Comparison of ENCODE assay signal across 28 cellular contexts in genomic region chr2:129069875-129070594, GRCh38.
DNase-seq lines count a peak whose midpoint lies in the region; ATAC-seq and TF ChIP-seq lines count a peak whose summit lies in the region.
"Had no signal": no experiment of that assay in that cellular context is flagged by ENCODE, and none has a peak within 500 bp of the region (broad histone marks: within the 10 kb centered on the region; RNA-seq: fewer than 3 reads in every experiment).

No MANE protein-coding gene starts in this region.

- POLR2A ChIA-PET in naive thymus-derived CD4-positive, alpha-beta T cell (lab: Charles Lee), result no interaction called here

- no peaks in the 10 kb centered on the region for H3K9me3 Mint-ChIP-seq in naive thymus-derived CD4-positive, alpha-beta T cell
- H3K9me3 Mint-ChIP-seq in effector memory CD8-positive, alpha-beta T cell, result no peaks in the 10 kb centered on the region
- H3K9me3 Mint-ChIP-seq: activated CD4-positive, alpha-beta T cell treated with anti-CD3 and anti-CD28 coated beads, Interleukin-2, amount 10 ng/mL, durations not matched to agents 7 days and 5 days; activated naive CD8-positive, alpha-beta T cell treated with anti-CD3 and anti-CD28 coated beads, Interleukin-2, amount 10 ng/mL, durations not matched to agents 7 days and 5 days; activated T-cell treated with anti-CD3 and anti-CD28 coated beads, Interleukin-2, amount 50 U/mL, for 24 hours; dendritic cell treated with granulocyte-macrophage colony-stimulating factor and Interleukin-4, amounts not matched to agents 40 ng/mL and 50 ng/mL, for 4 days; stimulated activated naive B cell treated with anti-CD40 and anti-IgM and Interleukin-4, amounts not matched to agents 10 μg/mL and 1 μg/mL and 100 μg/mL, for 72 hours had no signal

- H3K4me1 ChIP-seq in hepatocyte (ENCODE audit: insufficient read depth) (no peaks in the 10 kb centered on the region), prostate gland (replicated peaks) (no peaks in the 10 kb centered on the region)
- H3K4me1 ChIP-seq in naive thymus-derived CD4-positive, alpha-beta T cell (ENCODE audit: control insufficient read depth in 2 of 2, insufficient read depth in 2 of 2, low read length in 2 of 2), result no peaks in the 10 kb centered on the region
- H3K4me1 ChIP-seq: ascending aorta, gastrocnemius medialis, testis had no signal

- no peak for ATAC-seq in naive thymus-derived CD4-positive, alpha-beta T cell
- ATAC-seq in effector memory CD8-positive, alpha-beta T cell (replicated peaks), result no peak
- ATAC-seq: gastrocnemius medialis, sciatic nerve had no signal

- TF ChIP-seq POLR2A in prostate gland (IDR thresholded peaks at IDR 0.05), result no peak

- H3K27me3 ChIP-seq in hepatocyte (no peaks in the 10 kb centered on the region), prostate gland (replicated peaks; ENCODE audit: insufficient read depth) (no peaks in the 10 kb centered on the region)
- no peaks in the 10 kb centered on the region for H3K27me3 ChIP-seq in naive thymus-derived CD4-positive, alpha-beta T cell (ENCODE audit: control insufficient read depth in 2 of 2, insufficient read depth in 2 of 2, low read length in 2 of 2)
- H3K27me3 ChIP-seq: ascending aorta, gastrocnemius medialis, ovary, testis had no signal

- no peak overlapping the region for H3K4me3 Mint-ChIP-seq in naive thymus-derived CD4-positive, alpha-beta T cell
- H3K4me3 Mint-ChIP-seq in effector memory CD8-positive, alpha-beta T cell, result no peak overlapping the region
- H3K4me3 Mint-ChIP-seq: activated CD4-positive, alpha-beta T cell treated with anti-CD3 and anti-CD28 coated beads, Interleukin-2, amount 10 ng/mL, durations not matched to agents 7 days and 5 days; activated naive CD8-positive, alpha-beta T cell treated with anti-CD3 and anti-CD28 coated beads, Interleukin-2, amount 10 ng/mL, durations not matched to agents 7 days and 5 days; activated T-cell treated with anti-CD3 and anti-CD28 coated beads, Interleukin-2, amount 50 U/mL, for 24 hours; CD14-positive monocyte; dendritic cell treated with granulocyte-macrophage colony-stimulating factor and Interleukin-4, amounts not matched to agents 40 ng/mL and 50 ng/mL, for 4 days; stimulated activated naive B cell treated with anti-CD40 and anti-IgM and Interleukin-4, amounts not matched to agents 10 μg/mL and 1 μg/mL and 100 μg/mL, for 72 hours had no signal

- H3K27ac ChIP-seq in hepatocyte, result no peak overlapping the region
- H3K27ac ChIP-seq in prostate gland, result no peak overlapping the region
- H3K27ac ChIP-seq in naive thymus-derived CD4-positive, alpha-beta T cell (ENCODE audit: low read depth, low read length), result no peak overlapping the region
- H3K27ac ChIP-seq: 22Rv1, ascending aorta, gastrocnemius medialis, GM23248, ovary, testis had no signal

- H3K4me1 Mint-ChIP-seq in naive thymus-derived CD4-positive, alpha-beta T cell, result no peaks in the 10 kb centered on the region
- H3K4me1 Mint-ChIP-seq in effector memory CD8-positive, alpha-beta T cell (ENCODE audit: low read depth in 2 of 2), result no peaks in the 10 kb centered on the region
- H3K4me1 Mint-ChIP-seq: activated CD4-positive, alpha-beta T cell treated with anti-CD3 and anti-CD28 coated beads, Interleukin-2, amount 10 ng/mL, durations not matched to agents 7 days and 5 days; activated naive CD8-positive, alpha-beta T cell treated with anti-CD3 and anti-CD28 coated beads, Interleukin-2, amount 10 ng/mL, durations not matched to agents 7 days and 5 days; CD14-positive monocyte; stimulated activated naive B cell treated with anti-CD40 and anti-IgM and Interleukin-4, amounts not matched to agents 10 μg/mL and 1 μg/mL and 100 μg/mL, for 72 hours had no signal

- H3K36me3 ChIP-seq in hepatocyte (replicated peaks; ENCODE audit: insufficient read depth, low read depth) (no peaks in the 10 kb centered on the region), prostate gland (no peaks in the 10 kb centered on the region)
- no peaks in the 10 kb centered on the region for H3K36me3 ChIP-seq in naive thymus-derived CD4-positive, alpha-beta T cell (ENCODE audit: control insufficient read depth in 2 of 3, insufficient read depth in 3 of 3, low read length in 3 of 3)
- H3K36me3 ChIP-seq: ascending aorta, gastrocnemius medialis, ovary had no signal

- CTCF ChIA-PET in naive thymus-derived CD4-positive, alpha-beta T cell (lab: Charles Lee), result no interaction called here

- no peaks in the 10 kb centered on the region for H3K36me3 Mint-ChIP-seq in naive thymus-derived CD4-positive, alpha-beta T cell
- no peaks in the 10 kb centered on the region for H3K36me3 Mint-ChIP-seq in effector memory CD8-positive, alpha-beta T cell (ENCODE audit: insufficient read depth)
- H3K36me3 Mint-ChIP-seq: activated naive CD8-positive, alpha-beta T cell treated with anti-CD3 and anti-CD28 coated beads, Interleukin-2, amount 10 ng/mL, durations not matched to agents 7 days and 5 days; CD14-positive monocyte; stimulated activated naive B cell treated with anti-CD40 and anti-IgM and Interleukin-4, amounts not matched to agents 10 μg/mL and 1 μg/mL and 100 μg/mL, for 72 hours had no signal

- no peaks in the 10 kb centered on the region for H3K9me3 ChIP-seq in hepatocyte (ENCODE audit: low read depth)
- H3K9me3 ChIP-seq in prostate gland, result no peaks in the 10 kb centered on the region
- no peaks in the 10 kb centered on the region for H3K9me3 ChIP-seq in naive thymus-derived CD4-positive, alpha-beta T cell (ENCODE audit: control insufficient read depth in 2 of 3, low read length in 3 of 3)
- H3K9me3 ChIP-seq: ascending aorta, gastrocnemius medialis, ovary, testis had no signal

- H3K4me3 ChIP-seq in hepatocyte (no peak overlapping the region), prostate gland (no peak overlapping the region)
- no peak overlapping the region for H3K4me3 ChIP-seq in naive thymus-derived CD4-positive, alpha-beta T cell (ENCODE audit: low read length)
- H3K4me3 ChIP-seq: ascending aorta, gastrocnemius medialis, GM23248, ovary, testis had no signal

- no peaks in the 10 kb centered on the region for H3K79me2 ChIP-seq in hepatocyte

- 84% methylated on average over 12 of the region's 12 CpGs for WGBS in hepatocyte (ENCODE audit: low lambda C conversion rate, missing lambda C conversion rate)
- WGBS in prostate gland, result 73% methylated on average over 12 of the region's 12 CpGs

- no peak overlapping the region for H3K4me2 ChIP-seq in hepatocyte

- TF ChIP-seq CTCF in hepatocyte (IDR thresholded peaks at IDR 0.05; ENCODE audit: poor library complexity) (no peak), prostate gland (IDR thresholded peaks at IDR 0.05) (no peak)

- H3K9me2 ChIP-seq in hepatocyte (replicated peaks; ENCODE audit: insufficient read depth), result no peaks in the 10 kb centered on the region

- DNase-seq in DMS53 (lab: John Stamatoyannopoulos, UW), result peak; percentile 23
- no peak for DNase-seq in DMS53 treated with DMSO at 0.1 percent for 48 hours (lab: John Stamatoyannopoulos, UW; ENCODE audit: unreplicated experiment)
- DNase-seq in SHP77 (lab: John Stamatoyannopoulos, UW), result peak; percentile 46 to 56
- DNase-seq in hepatocyte (ENCODE audit: low spot score), result peak; percentile 40
- peak; percentile 80 for DNase-seq in prostate gland (ENCODE audit: low spot score)
- DNase-seq in naive thymus-derived CD4-positive, alpha-beta T cell, result no peak
- no peak for DNase-seq in effector memory CD8-positive, alpha-beta T cell
- DNase-seq in OCI-M2 (lab: John Stamatoyannopoulos, UW; ENCODE audit: unreplicated experiment), result no peak
- DNase-seq: activated CD4-positive, alpha-beta T cell treated with anti-CD3 and anti-CD28 coated beads, Interleukin-2, amount 10 ng/mL, durations not matched to agents 7 days and 5 days; activated gamma-delta T cell; activated naive CD8-positive, alpha-beta T cell treated with anti-CD3 and anti-CD28 coated beads, Interleukin-2, amount 10 ng/mL, durations not matched to agents 7 days and 5 days; activated T-cell treated with anti-CD3 and anti-CD28 coated beads, Interleukin-2, amount 50 U/mL, for 24 hours; central memory CD4-positive, alpha-beta T cell; gastrocnemius medialis; GM23248; hypothalamus; NCI-H1048; NCI-H187 treated with DMSO at 0.1 percent for 48 hours; NCI-H82; ovary; stimulated activated CD4-positive, alpha-beta T cell treated with anti-CD3 and anti-CD28 coated beads, Interleukin-4, amount 100 ng/mL, for 4 hours; stimulated activated naive B cell treated with anti-CD40 and anti-IgM and Interleukin-4, amounts not matched to agents 10 μg/mL and 1 μg/mL and 100 μg/mL, for 72 hours; testis had no signal

- H4K20me1 ChIP-seq in hepatocyte (ENCODE audit: insufficient read depth, poor library complexity, severe bottlenecking), result no peaks in the 10 kb centered on the region

- intact Hi-C loops in prostate gland (cut with DNase I), result no loop called here
- intact Hi-C loops in naive thymus-derived CD4-positive, alpha-beta T cell (cut with micrococcal nuclease), result no loop called here

- no peak overlapping the region for H2AFZ ChIP-seq in hepatocyte
- H2AFZ ChIP-seq: GM23248 had no signal

- no peak overlapping the region for H3K27ac Mint-ChIP-seq in naive thymus-derived CD4-positive, alpha-beta T cell
- H3K27ac Mint-ChIP-seq in effector memory CD8-positive, alpha-beta T cell, result no peak overlapping the region
- H3K27ac Mint-ChIP-seq: activated CD4-positive, alpha-beta T cell treated with anti-CD3 and anti-CD28 coated beads, Interleukin-2, amount 10 ng/mL, durations not matched to agents 7 days and 5 days; activated naive CD8-positive, alpha-beta T cell treated with anti-CD3 and anti-CD28 coated beads, Interleukin-2, amount 10 ng/mL, durations not matched to agents 7 days and 5 days; activated T-cell treated with anti-CD3 and anti-CD28 coated beads, Interleukin-2, amount 50 U/mL, for 24 hours; CD14-positive monocyte; dendritic cell treated with granulocyte-macrophage colony-stimulating factor and Interleukin-4, amounts not matched to agents 40 ng/mL and 50 ng/mL, for 4 days; stimulated activated naive B cell treated with anti-CD40 and anti-IgM and Interleukin-4, amounts not matched to agents 10 μg/mL and 1 μg/mL and 100 μg/mL, for 72 hours had no signal

- H3K27me3 Mint-ChIP-seq in naive thymus-derived CD4-positive, alpha-beta T cell, result no peaks in the 10 kb centered on the region
- H3K27me3 Mint-ChIP-seq in effector memory CD8-positive, alpha-beta T cell, result no peaks in the 10 kb centered on the region
- H3K27me3 Mint-ChIP-seq: activated naive CD8-positive, alpha-beta T cell treated with anti-CD3 and anti-CD28 coated beads, Interleukin-2, amount 10 ng/mL, durations not matched to agents 7 days and 5 days; activated T-cell treated with anti-CD3 and anti-CD28 coated beads, Interleukin-2, amount 50 U/mL, for 24 hours; dendritic cell treated with granulocyte-macrophage colony-stimulating factor and Interleukin-4, amounts not matched to agents 40 ng/mL and 50 ng/mL, for 4 days; stimulated activated naive B cell treated with anti-CD40 and anti-IgM and Interleukin-4, amounts not matched to agents 10 μg/mL and 1 μg/mL and 100 μg/mL, for 72 hours had no signal

Comparison
In these comparisons a context has a peak if more than half of its experiments do, and no peak if none do; other contexts are left out.
1. DNase-seq: peak in DMS53 (single experiment), SHP77 (2 of 2), hepatocyte (single experiment) and prostate gland (single experiment); none in DMS53 treated with DMSO at 0.1 percent for 48 hours (single experiment), naive thymus-derived CD4-positive, alpha-beta T cell (0 of 9), effector memory CD8-positive, alpha-beta T cell (0 of 3) and OCI-M2 (single experiment).